In the genomic region with DNA sequence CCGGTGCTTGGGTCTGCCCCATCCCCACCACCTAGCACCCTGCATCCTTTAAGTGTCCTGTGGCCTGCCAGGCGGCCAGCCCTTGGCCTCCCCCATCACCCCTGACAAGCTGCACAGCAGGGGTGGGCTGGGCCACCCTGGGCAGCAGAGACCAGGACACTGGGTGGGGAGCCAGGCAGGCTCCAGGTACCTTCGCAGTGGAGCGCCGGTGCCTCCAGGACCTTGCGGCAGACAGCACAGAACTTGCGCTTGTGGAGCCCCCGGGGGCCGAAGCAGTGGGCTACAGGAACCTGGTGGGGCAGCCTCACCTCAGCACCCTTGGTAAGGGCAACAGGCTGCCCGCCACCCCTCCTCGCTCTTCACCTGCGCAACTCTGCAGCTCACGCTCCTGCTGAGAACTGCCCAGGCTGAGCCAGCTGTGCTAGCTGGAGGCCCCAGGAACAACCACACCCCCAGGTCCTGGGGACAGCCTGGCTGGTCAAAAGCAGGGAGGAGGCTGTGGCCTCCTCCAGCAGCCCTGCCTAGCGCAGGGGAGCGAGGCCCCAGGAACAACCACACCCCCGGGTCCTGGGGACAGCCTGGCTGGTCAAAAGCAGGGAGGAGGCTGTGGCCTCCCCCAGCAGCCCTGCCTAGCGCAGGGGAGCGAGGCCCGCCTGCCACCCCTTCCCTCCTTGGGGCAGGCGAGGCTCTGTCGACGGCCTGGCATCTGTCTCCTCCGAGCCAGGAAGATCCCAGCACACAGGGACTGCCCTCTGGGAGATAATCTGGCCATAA, we compare ENCODE assay signal across 18 cellular contexts. TPM values are rescaled to one million over a fixed set of nuclear protein-coding genes. Genes with fewer than 3 reads are reported as not detected.
A peak's percentile ranks its signal among the peaks of the same experiment; 100 is the strongest.
DNase-seq lines count a peak whose midpoint lies in the region; ATAC-seq and TF ChIP-seq lines count a peak whose summit lies in the region.
"Had no signal": no experiment of that assay in that cellular context is flagged by ENCODE, and none has a peak within 500 bp of the region (broad histone marks: within the 10 kb centered on the region; RNA-seq: fewer than 3 reads in every experiment).

No MANE protein-coding gene starts in this region.

- peaks cover 13 to 32% of the 10 kb centered on the region in 2 donors for H3K4me1 Mint-ChIP-seq in natural killer cell
- peaks cover 9 to 16% of the 10 kb centered on the region in 2 donors for H3K4me1 Mint-ChIP-seq in natural killer cell treated with Interleukin-12 subunit alpha and Interleukin-12 subunit beta and Interleukin-15 and Interleukin-18, amount 100 ng/mL, for 72 hours (ENCODE audit: low read depth in 2 of 2)
- H3K4me1 Mint-ChIP-seq in WTC11 = no peaks in the 10 kb centered on the region
- H3K4me1 Mint-ChIP-seq in immature natural killer cell = peaks cover 24 to 25% of the 10 kb centered on the region in 2 donors

- no peak for TF ChIP-seq POLR2A in Peyer's patch (IDR thresholded peaks at IDR 0.05)

- POLR2A ChIA-PET in WTC11 (lab: Charles Lee) = no interaction called here

- no peak for DNase-seq in natural killer cell
- no peak for DNase-seq in natural killer cell treated with Interleukin-12 subunit alpha and Interleukin-12 subunit beta and Interleukin-15 and Interleukin-18, amount 100 ng/mL, for 72 hours (ENCODE audit: low spot score)
- no peak for DNase-seq in WTC11 (ENCODE audit: low spot score)
- DNase-seq in immature natural killer cell = no peak
- DNase-seq in GM19238 (ENCODE audit: insufficient read length, low spot score) = no peak
- DNase-seq in Peyer's patch = no peak
- DNase-seq: C1 segment of cervical spinal cord; CD8-positive, alpha-beta memory T cell; H9; NCI-H1436; NCI-H2171 treated with DMSO at 0.1 percent for 48 hours; NCI-H446; NCI-H526 treated with DMSO at 0.1 percent for 48 hours; Right ventricle myocardium superior; SW 1271 had no signal

- CTCF ChIA-PET in WTC11 (lab: Charles Lee) = interaction anchor here (1.4 kb wide), 1 partner anchor 18 kb away, joined by 3 read pairs; the partner anchor contains the start of gene IDUA

- no peaks in the 10 kb centered on the region for H3K27me3 ChIP-seq in Peyer's patch

- H3K27ac Mint-ChIP-seq in natural killer cell (peak overlapping the region; percentile 78 to 87), WTC11 (no peak overlapping the region), immature natural killer cell (peak overlapping the region in 4 of 6 donors; percentile 59 to 88 (median 76))
- H3K27ac Mint-ChIP-seq in natural killer cell treated with Interleukin-12 subunit alpha and Interleukin-12 subunit beta and Interleukin-15 and Interleukin-18, amount 100 ng/mL, for 72 hours = no peak overlapping the region
- H3K27ac Mint-ChIP-seq: H9 had no signal

- H3K4me3 Mint-ChIP-seq in natural killer cell (no peak overlapping the region), WTC11 (no peak overlapping the region), immature natural killer cell (no peak overlapping the region)
- no peak overlapping the region for H3K4me3 Mint-ChIP-seq in natural killer cell treated with Interleukin-12 subunit alpha and Interleukin-12 subunit beta and Interleukin-15 and Interleukin-18, amount 100 ng/mL, for 72 hours
- H3K4me3 Mint-ChIP-seq: CD8-positive, alpha-beta memory T cell had no signal

- no peak for TF ChIP-seq CTCF in natural killer cell (IDR thresholded peaks at IDR 0.05)
- TF ChIP-seq CTCF in WTC11 (IDR thresholded peaks at IDR 0.05) = no peak
- no peak for TF ChIP-seq CTCF in Peyer's patch (IDR thresholded peaks at IDR 0.05)

- no peak overlapping the region for H3K27ac ChIP-seq in Peyer's patch
- H3K27ac ChIP-seq: A549, KMS-11 had no signal

- no peak overlapping the region for H3K4me3 ChIP-seq in Peyer's patch
- H3K4me3 ChIP-seq: A549 had no signal

- intact Hi-C loops in natural killer cell (cut with micrococcal nuclease) = no loop called here

- H3K9me3 Mint-ChIP-seq in natural killer cell = no peaks in the 10 kb centered on the region
- H3K9me3 Mint-ChIP-seq in natural killer cell treated with Interleukin-12 subunit alpha and Interleukin-12 subunit beta and Interleukin-15 and Interleukin-18, amount 100 ng/mL, for 72 hours = no peaks in the 10 kb centered on the region
- H3K9me3 Mint-ChIP-seq in WTC11 = no peaks in the 10 kb centered on the region
- H3K9me3 Mint-ChIP-seq in immature natural killer cell = no peaks in the 10 kb centered on the region
- H3K9me3 Mint-ChIP-seq: CD8-positive, alpha-beta memory T cell; H9 had no signal

- no peaks in the 10 kb centered on the region for H3K9me3 ChIP-seq in Peyer's patch
- H3K9me3 ChIP-seq: A549 had no signal

- H3K27me3 Mint-ChIP-seq in natural killer cell (ENCODE audit: low read depth in 2 of 2) (no peaks in the 10 kb centered on the region), WTC11 (ENCODE audit: low read depth) (peaks cover 21% of the 10 kb centered on the region), immature natural killer cell (ENCODE audit: low read depth in 3 of 3) (peaks cover 11 to 18% (median 12%) of the 10 kb centered on the region in 3 donors)
- H3K27me3 Mint-ChIP-seq in natural killer cell treated with Interleukin-12 subunit alpha and Interleukin-12 subunit beta and Interleukin-15 and Interleukin-18, amount 100 ng/mL, for 72 hours = no peaks in the 10 kb centered on the region
- H3K27me3 Mint-ChIP-seq: CD8-positive, alpha-beta memory T cell had no signal

- H3K36me3 ChIP-seq in Peyer's patch = peaks cover 0 to 44% (median 0%) of the 10 kb centered on the region in 3 donors

- peaks cover 4 to 29% (median 14%) of the 10 kb centered on the region in 4 donors for H3K4me1 ChIP-seq in Peyer's patch

- no peak for ATAC-seq in natural killer cell
- ATAC-seq in natural killer cell treated with Interleukin-12 subunit alpha and Interleukin-12 subunit beta and Interleukin-15 and Interleukin-18, amount 100 ng/mL, for 72 hours = no peak
- no peak for ATAC-seq in WTC11
- ATAC-seq in HG02840 (IDR thresholded peaks at IDR 0.05; ENCODE audit: low FRiP score, unreplicated experiment) = no peak
- ATAC-seq: A549 had no signal

- H3K36me3 Mint-ChIP-seq in natural killer cell = no peaks in the 10 kb centered on the region
- no peaks in the 10 kb centered on the region for H3K36me3 Mint-ChIP-seq in natural killer cell treated with Interleukin-12 subunit alpha and Interleukin-12 subunit beta and Interleukin-15 and Interleukin-18, amount 100 ng/mL, for 72 hours
- no peaks in the 10 kb centered on the region for H3K36me3 Mint-ChIP-seq in WTC11
- H3K36me3 Mint-ChIP-seq in immature natural killer cell = no peaks in the 10 kb centered on the region

TF ChIP-seq in WTC11, 78 proteins besides CTCF, POLR2A, EP300 and RAD21:
- TF ChIP-seq NR1H2 (CRISPR knock-in tag; IDR thresholded peaks at IDR 0.05) = no peak
- 0 out of 2 replicates have a peak, but pooled peaks have one; percentile 17 for TF ChIP-seq ATF1 (CRISPR knock-in tag; IDR thresholded peaks at IDR 0.05)

RNA-seq across cellular contexts. Expression of gene DGKQ, which starts 4.6 kb away (rescaled TPM):
- 10 to 100 TPM; 64.2 to 79.5 (median 65.2) TPM for total RNA-seq in natural killer cell
- total RNA-seq in natural killer cell treated with Interleukin-12 subunit alpha and Interleukin-12 subunit beta and Interleukin-15 and Interleukin-18, amount 100 ng/mL, for 72 hours = 10 to 100 TPM; 15.4 to 19.6 TPM
- 15.7 to 19.3 TPM (median 16.9 TPM) in 3 replicates for total RNA-seq in WTC11 (2021)
- polyA plus RNA-seq in immature natural killer cell = 10 to 100 TPM; 12.1 to 24.0 (median 14.0) TPM
- 100 to 1,000 TPM in 2 of 4 donors, 10 to 100 TPM in 2; 32.2 to 119 (median 101) TPM for total RNA-seq in Peyer's patch

RNA-seq across cellular contexts. Expression of gene IDUA, which starts 18.0 kb away (rescaled TPM):
- 10 to 100 TPM; 38.7 to 43.6 (median 43.0) TPM for total RNA-seq in natural killer cell
- 10 to 100 TPM; 15.7 to 17.5 TPM for total RNA-seq in natural killer cell treated with Interleukin-12 subunit alpha and Interleukin-12 subunit beta and Interleukin-15 and Interleukin-18, amount 100 ng/mL, for 72 hours
- total RNA-seq in WTC11 (2021) = 8.5 to 9.7 TPM (median 8.7 TPM) in 3 replicates
- 10 to 100 TPM in 1 of 3 donors, 1 to 10 TPM in 2; 5.6 to 12.2 (median 6.3) TPM for polyA plus RNA-seq in immature natural killer cell
- total RNA-seq in Peyer's patch = 100 to 1,000 TPM in 1 of 4 donors, 10 to 100 TPM in 3; 40.4 to 114 (median 71.4) TPM

RNA-seq across cellular contexts. Expression of gene SLC26A1, which starts 24.4 kb away (rescaled TPM):
- total RNA-seq in natural killer cell (under 1 TPM; 0.19 to 0.80 (median 0.61) TPM), WTC11 (2021) (0.14 to 0.85 TPM (median 0.25 TPM) in 3 replicates), Peyer's patch (10 to 100 TPM in 3 of 4 donors, under 1 TPM in 1; 0.83 to 35.7 (median 24.3) TPM)
- total RNA-seq in natural killer cell treated with Interleukin-12 subunit alpha and Interleukin-12 subunit beta and Interleukin-15 and Interleukin-18, amount 100 ng/mL, for 72 hours = under 1 TPM in 1 of 2 donors, not detected in 1; 0.88 TPM
- under 1 TPM in 2 of 3 donors, not detected in 1; 0.52 to 0.77 TPM for polyA plus RNA-seq in immature natural killer cell
- total RNA-seq: CD8-positive, alpha-beta memory T cell had no signal

RNA-seq across cellular contexts. Expression of gene TMEM175, which starts 36.5 kb away (rescaled TPM):
- total RNA-seq in natural killer cell (10 to 100 TPM; 72.8 to 79.8 (median 73.2) TPM), WTC11 (2021) (6.4 to 10.6 TPM (median 9.2 TPM) in 3 replicates), Peyer's patch (100 to 1,000 TPM in 1 of 4 donors, 10 to 100 TPM in 3; 46.1 to 111 (median 56.6) TPM)
- total RNA-seq in natural killer cell treated with Interleukin-12 subunit alpha and Interleukin-12 subunit beta and Interleukin-15 and Interleukin-18, amount 100 ng/mL, for 72 hours = 10 to 100 TPM; 26.5 to 29.2 TPM
- 10 to 100 TPM; 13.9 to 41.6 (median 28.7) TPM for polyA plus RNA-seq in immature natural killer cell

RNA-seq across cellular contexts. Expression of gene GAK, which starts 36.7 kb away (rescaled TPM):
- total RNA-seq in natural killer cell = 100 to 1,000 TPM; 349 to 358 (median 349) TPM
- total RNA-seq in natural killer cell treated with Interleukin-12 subunit alpha and Interleukin-12 subunit beta and Interleukin-15 and Interleukin-18, amount 100 ng/mL, for 72 hours = 100 to 1,000 TPM; 168 to 234 TPM
- 108 to 121 TPM (median 108 TPM) in 3 replicates for total RNA-seq in WTC11 (2021)
- polyA plus RNA-seq in immature natural killer cell = 100 to 1,000 TPM in 1 of 3 donors, 10 to 100 TPM in 2; 49.4 to 119 (median 52.2) TPM
- 100 to 1,000 TPM; 248 to 362 (median 351) TPM for total RNA-seq in Peyer's patch

Comparison
In these comparisons a context has a peak if more than half of its experiments do, and no peak if none do; other contexts are left out.
1. H3K27ac Mint-ChIP-seq: peak in natural killer cell (2 of 2) and immature natural killer cell (4 of 6); none in natural killer cell treated with Interleukin-12 subunit alpha and Interleukin-12 subunit beta and Interleukin-15 and Interleukin-18, amount 100 ng/mL, for 72 hours (0 of 2) and WTC11 (single experiment).